38 cellular contexts compared by ENCODE assay signal in the genomic region with DNA sequence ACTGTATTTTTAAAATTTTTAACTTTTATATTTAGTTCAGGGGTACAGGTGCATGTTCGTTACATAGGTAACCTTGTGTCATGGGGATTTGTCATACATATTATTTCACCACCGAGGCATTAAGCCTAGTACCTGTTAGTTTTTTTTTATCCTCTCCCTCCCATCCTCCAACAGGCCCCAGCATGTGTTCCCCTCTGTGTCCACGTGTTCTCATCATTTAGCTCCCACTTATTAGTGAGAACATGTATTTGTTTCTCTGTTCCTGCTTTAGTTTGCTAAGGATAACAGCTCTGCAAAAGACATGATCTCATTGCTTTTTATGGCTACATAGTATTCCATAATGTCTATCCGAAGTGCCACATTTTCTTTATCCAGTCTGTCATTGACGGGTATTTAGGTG. TPM values are rescaled to one million over a fixed set of nuclear protein-coding genes. Genes with fewer than 3 reads are reported as not detected.
"Had no signal": no experiment of that assay in that cellular context is flagged by ENCODE, and none has a peak within 500 bp of the region (broad histone marks: within the 10 kb centered on the region; RNA-seq: fewer than 3 reads in every experiment).

No MANE protein-coding gene starts in this region.

- H3K9me3 ChIP-seq: MG63 had no signal

- H3K27me3 ChIP-seq: MG63 had no signal

- DNase-seq: Karpas-422, Kasumi-1, MG63, MM.1S, MV-4-11, NCI-H1048, NCI-H1092, NCI-H1092 treated with DMSO at 0.1 percent for 48 hours, NCI-H1105, NCI-H1105 treated with DMSO at 0.1 percent for 48 hours, NCI-H1417, NCI-H1417 treated with DMSO at 0.1 percent for 48 hours, NCI-H1436, NCI-H1436 treated with DMSO at 0.1 percent for 48 hours, NCI-H146, NCI-H1694, NCI-H1694 treated with DMSO at 0.1 percent for 48 hours, NCI-H187, NCI-H187 treated with DMSO at 0.1 percent for 48 hours, NCI-H1930, NCI-H2029, NCI-H2029 treated with DMSO at 0.1 percent for 48 hours, NCI-H2081, NCI-H2081 treated with DMSO at 0.1 percent for 48 hours, NCI-H2107, NCI-H2171, NCI-H2171 treated with DMSO at 0.1 percent for 48 hours, NCI-H2227 treated with DMSO at 0.1 percent for 48 hours, NCI-H226, NCI-H345, NCI-H446, NCI-H446 treated with DMSO at 0.1 percent for 48 hours, NCI-H510A, NCI-H510A treated with DMSO at 0.1 percent for 48 hours, NCI-H524 had no signal

- H3K4me3 ChIP-seq: MG63 had no signal

- H3K36me3 ChIP-seq: MG63 had no signal

RNA-seq across cellular contexts. Expression of gene ITGA8, which starts 22.4 kb away (rescaled TPM):
- total RNA-seq: LHCN-M2, MCF 10A, NCI-H460 had no signal
